ENCODE assay signal across 8 cellular contexts in the genomic region with DNA sequence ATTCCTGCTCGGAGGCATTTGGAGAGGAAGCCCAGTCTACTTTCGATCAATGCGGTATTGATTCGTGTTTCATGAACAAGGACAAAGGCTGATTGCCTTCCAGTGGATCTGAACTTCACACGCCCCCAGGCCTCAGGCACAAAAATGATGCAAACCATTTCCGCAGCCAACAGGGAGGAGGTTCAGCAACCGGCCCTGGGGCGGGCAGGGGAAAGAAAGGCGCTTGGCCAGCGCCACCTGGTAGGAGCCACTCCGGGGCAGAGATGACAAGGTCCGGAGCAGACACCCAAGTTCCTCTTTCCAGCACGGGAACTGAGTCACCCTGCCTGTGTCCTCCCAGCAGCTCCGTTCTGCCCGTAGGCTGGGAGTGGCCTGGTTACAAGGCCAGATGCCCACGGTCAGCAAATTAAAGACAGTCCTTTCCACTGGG.
DNase-seq lines count a peak whose midpoint lies in the region; ATAC-seq and TF ChIP-seq lines count a peak whose summit lies in the region.

No MANE protein-coding gene starts in this region.

- intact Hi-C loops in Panc1 (cut with micrococcal nuclease; ENCODE audit: unreplicated experiment), result loop anchor here (10.0 kb wide), 1 partner anchor 162 kb away; a partner anchor contains a TSS
- intact Hi-C loops in activated CD4-positive, alpha-beta memory T cell treated with anti-CD3 and anti-CD28 coated beads for 36 hours (cut with micrococcal nuclease), result no loop called here

- no peaks in the 10 kb centered on the region for H3K36me3 ChIP-seq in Panc1 (ENCODE audit: control insufficient read depth, insufficient read depth, low read length)
- H3K36me3 ChIP-seq in fibroblast of lung (ENCODE audit: control insufficient read depth, insufficient read depth, low read length), result no peaks in the 10 kb centered on the region
- no peaks in the 10 kb centered on the region for H3K36me3 ChIP-seq in parathyroid adenoma (ENCODE audit: control insufficient read depth, insufficient read depth, low read length)

- POLR2A ChIA-PET in Panc1 (lab: Charles Lee), result no interaction called here
- POLR2A ChIA-PET in activated CD4-positive, alpha-beta memory T cell treated with anti-CD3 and anti-CD28 coated beads for 36 hours (lab: Charles Lee), result no interaction called here

- DNase-seq in Panc1 (ENCODE audit: low read depth, low spot score), result no peak
- peak; percentile 48 to 72 for DNase-seq in fibroblast of lung (ENCODE audit: low read depth in 2 of 2)
- DNase-seq in activated CD4-positive, alpha-beta T cell treated with anti-CD3 and anti-CD28 coated beads, Interleukin-2, amount 50 U/mL, for 1 hour, result no peak
- no peak for DNase-seq in stimulated activated CD4-positive, alpha-beta T cell treated with anti-CD3 and anti-CD28 coated beads, Interleukin-4, amount 100 ng/mL, for 4 hours
- no peak for DNase-seq in activated CD4-positive, alpha-beta memory T cell treated with anti-CD3 and anti-CD28 coated beads for 36 hours

- H3K4me3 ChIP-seq in Panc1 (ENCODE audit: low read depth in 2 of 2, low read length in 2 of 2), result peak overlapping the region in 1 of 2 experiments; percentile 14; a peak in 2 of 4 replicates
- H3K4me3 ChIP-seq in fibroblast of lung (replicated peaks in 1 of 4; ENCODE audit: control extremely low read depth in 1 of 4, insufficient read depth in 1 of 4, low read depth in 3 of 4, low read length in 4 of 4), result no peak overlapping the region
- H3K4me3 ChIP-seq in parathyroid adenoma (ENCODE audit: low read depth, low read length), result no peak overlapping the region

- H2AFZ ChIP-seq in fibroblast of lung (ENCODE audit: low read length) (no peak overlapping the region), parathyroid adenoma (no peak overlapping the region)

- no peaks in the 10 kb centered on the region for H3K9me3 Mint-ChIP-seq in activated CD4-positive, alpha-beta memory T cell treated with anti-CD3 and anti-CD28 coated beads for 36 hours

- in situ Hi-C loops in Panc1 (cut with HindIII; ENCODE audit: low pct_unique_long_range_greater_than_20kb, low sequenced_read_pairs), result no loop called here

- H4K20me1 ChIP-seq in fibroblast of lung (ENCODE audit: control insufficient read depth, extremely low read depth, insufficient read depth, low read length), result no peaks in the 10 kb centered on the region

- no peak overlapping the region for H3K4me3 Mint-ChIP-seq in activated CD4-positive, alpha-beta memory T cell treated with anti-CD3 and anti-CD28 coated beads for 36 hours

- H3K4me1 Mint-ChIP-seq in activated CD4-positive, alpha-beta memory T cell treated with anti-CD3 and anti-CD28 coated beads for 36 hours (ENCODE audit: low read depth), result no peaks in the 10 kb centered on the region

- peaks cover 46% of the 10 kb centered on the region for H3K4me1 ChIP-seq in Panc1 (ENCODE audit: control insufficient read depth, insufficient read depth, low read length)
- H3K4me1 ChIP-seq in fibroblast of lung (ENCODE audit: control insufficient read depth, extremely low read depth, insufficient read depth, low read length), result peaks cover 3% of the 10 kb centered on the region
- H3K4me1 ChIP-seq in parathyroid adenoma, result no peaks in the 10 kb centered on the region

- H3K4me2 ChIP-seq in fibroblast of lung (ENCODE audit: extremely low read depth, insufficient read depth, low read length), result no peak overlapping the region
- H3K4me2 ChIP-seq in parathyroid adenoma (ENCODE audit: low read length), result no peak overlapping the region

- TF ChIP-seq CTCF in Panc1 (IDR thresholded peaks at IDR 0.05) (no peak), fibroblast of lung (conservative IDR thresholded peaks at IDR 0.05 in 1 of 2, IDR thresholded peaks at IDR 0.05 in 1 of 2; ENCODE audit: low read depth in 1 of 2, low read length in 2 of 2) (no peak), parathyroid adenoma (IDR thresholded peaks at IDR 0.05) (no peak)

- ATAC-seq in GM18867 (IDR thresholded peaks at IDR 0.05; ENCODE audit: unreplicated experiment) (peak; percentile 61), Panc1 (peak; percentile 84), GM19328 (IDR thresholded peaks at IDR 0.05; ENCODE audit: unreplicated experiment) (no peak)

- no TSS peak for BruUV-seq in Panc1 (replicated peaks; lab: Mats Ljungman, UMichigan)

- H3K27me3 Mint-ChIP-seq in activated CD4-positive, alpha-beta memory T cell treated with anti-CD3 and anti-CD28 coated beads for 36 hours, result peaks cover 4% of the 10 kb centered on the region

- CTCF ChIA-PET in Panc1 (lab: Charles Lee), result no interaction called here
- CTCF ChIA-PET in activated CD4-positive, alpha-beta memory T cell treated with anti-CD3 and anti-CD28 coated beads for 36 hours (lab: Charles Lee), result no interaction called here

- H3K27me3 ChIP-seq in Panc1 (ENCODE audit: control insufficient read depth, insufficient read depth, low read length) (no peaks in the 10 kb centered on the region), fibroblast of lung (ENCODE audit: control insufficient read depth, insufficient read depth, low read length) (no peaks in the 10 kb centered on the region), parathyroid adenoma (ENCODE audit: control insufficient read depth, insufficient read depth, low read length) (no peaks in the 10 kb centered on the region)

- no peaks in the 10 kb centered on the region for H3K9me3 ChIP-seq in Panc1 (ENCODE audit: control insufficient read depth, insufficient read depth, low read depth, low read length)
- no peaks in the 10 kb centered on the region for H3K9me3 ChIP-seq in fibroblast of lung (ENCODE audit: control insufficient read depth, insufficient read depth, low read depth, low read length)
- no peaks in the 10 kb centered on the region for H3K9me3 ChIP-seq in parathyroid adenoma (ENCODE audit: control insufficient read depth, low read length)

- H3K9ac ChIP-seq in fibroblast of lung (ENCODE audit: insufficient read depth, low read length) (no peak overlapping the region), parathyroid adenoma (no peak overlapping the region)

- peak overlapping the region; percentile 93 for H3K27ac ChIP-seq in Panc1 (ENCODE audit: low read length)
- no peak overlapping the region for H3K27ac ChIP-seq in fibroblast of lung (ENCODE audit: insufficient read depth, low read length)
- H3K27ac ChIP-seq in parathyroid adenoma, result peak overlapping the region; percentile 47

- no peak overlapping the region for H3K27ac Mint-ChIP-seq in activated CD4-positive, alpha-beta memory T cell treated with anti-CD3 and anti-CD28 coated beads for 36 hours

- H3K79me2 ChIP-seq in fibroblast of lung (ENCODE audit: control insufficient read depth, insufficient read depth, low read length) (no peaks in the 10 kb centered on the region), parathyroid adenoma (no peaks in the 10 kb centered on the region)

- H3K36me3 Mint-ChIP-seq in activated CD4-positive, alpha-beta memory T cell treated with anti-CD3 and anti-CD28 coated beads for 36 hours, result no peaks in the 10 kb centered on the region

Comparison
In these comparisons a context has a peak if more than half of its experiments do, and no peak if none do; other contexts are left out.
1. DNase-seq: peak in fibroblast of lung (2 of 2); none in Panc1 (single experiment), activated CD4-positive, alpha-beta T cell treated with anti-CD3 and anti-CD28 coated beads, Interleukin-2, amount 50 U/mL, for 1 hour (single experiment), stimulated activated CD4-positive, alpha-beta T cell treated with anti-CD3 and anti-CD28 coated beads, Interleukin-4, amount 100 ng/mL, for 4 hours (0 of 2) and activated CD4-positive, alpha-beta memory T cell treated with anti-CD3 and anti-CD28 coated beads for 36 hours (single experiment).